11 cellular contexts compared by ENCODE assay signal in the genomic region with DNA sequence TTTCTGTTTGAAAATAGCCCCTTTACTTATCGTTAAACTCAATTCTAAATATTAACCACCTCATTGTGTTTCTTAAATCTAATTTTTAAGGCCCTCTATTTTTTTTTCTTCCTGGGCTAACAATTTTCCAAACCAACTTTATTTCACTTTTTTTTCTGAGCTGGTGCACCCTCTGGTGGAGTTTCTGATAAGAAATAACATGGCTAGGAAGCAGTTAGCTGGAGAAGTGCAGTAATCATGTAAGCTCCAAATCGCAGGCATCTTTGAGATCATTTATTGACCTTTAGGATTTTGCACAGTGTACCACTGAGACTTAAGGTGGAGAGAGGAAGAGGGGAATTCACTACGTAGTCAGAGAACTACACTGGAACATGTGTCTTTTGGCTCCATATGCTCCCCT. TPM values are rescaled to one million over a fixed set of nuclear protein-coding genes. Genes with fewer than 3 reads are reported as not detected.
DNase-seq lines count a peak whose midpoint lies in the region; FAIRE-seq and TF ChIP-seq lines count a peak whose summit lies in the region.
"Had no signal": no experiment of that assay in that cellular context is flagged by ENCODE, and none has a peak within 500 bp of the region (broad histone marks: within the 10 kb centered on the region; RNA-seq: fewer than 3 reads in every experiment).

No MANE protein-coding gene starts in this region.

- H3K9me2 ChIP-seq in GM23248 (ENCODE audit: insufficient read depth), result no peaks in the 10 kb centered on the region
- no peaks in the 10 kb centered on the region for H3K9me2 ChIP-seq in OCI-LY1 (ENCODE audit: low read depth, low read length)

- H3K9ac ChIP-seq in GM23248, result no peak overlapping the region
- no peak overlapping the region for H3K9ac ChIP-seq in OCI-LY1 (ENCODE audit: low read length)

- no peaks in the 10 kb centered on the region for H3F3A ChIP-seq in GM23248 (ENCODE audit: insufficient read depth)
- no peaks in the 10 kb centered on the region for H3F3A ChIP-seq in OCI-LY1 (ENCODE audit: insufficient read depth, low read length)

- no peaks in the 10 kb centered on the region for H3K27me3 ChIP-seq in GM23248 (replicated peaks; ENCODE audit: insufficient read depth)
- H3K27me3 ChIP-seq in OCI-LY1 (ENCODE audit: insufficient read depth, low read length), result no peaks in the 10 kb centered on the region
- H3K27me3 ChIP-seq: right atrium auricular region had no signal

- H3K4me1 ChIP-seq in GM23248 (ENCODE audit: insufficient read depth), result peaks cover 13% of the 10 kb centered on the region; the same call in 1 of the 2 replicates
- H3K4me1 ChIP-seq in OCI-LY1 (ENCODE audit: insufficient read depth, low read length, severe bottlenecking), result no peaks in the 10 kb centered on the region
- H3K4me1 ChIP-seq: right atrium auricular region had no signal

- H3K4me3 Mint-ChIP-seq in endothelial cell (ENCODE audit: unreplicated experiment), result no peak overlapping the region
- H3K4me3 Mint-ChIP-seq in mesothelial cell of epicardium, result no peak overlapping the region
- H3K4me3 Mint-ChIP-seq: activated CD4-positive, alpha-beta memory T cell treated with anti-CD3 and anti-CD28 coated beads, Interleukin-2, amount 10 ng/mL, durations not matched to agents 7 days and 5 days had no signal

- H2AFZ ChIP-seq in GM23248 (peak overlapping the region; percentile 41), OCI-LY1 (ENCODE audit: low read length) (no peak overlapping the region)

- H3K4me2 ChIP-seq in GM23248 (ENCODE audit: unreplicated experiment) (no peak overlapping the region), OCI-LY1 (ENCODE audit: low read length) (no peak overlapping the region)

- H3K27me3 Mint-ChIP-seq in endothelial cell (ENCODE audit: unreplicated experiment), result no peaks in the 10 kb centered on the region
- H3K27me3 Mint-ChIP-seq in mesothelial cell of epicardium (ENCODE audit: low read depth), result no peaks in the 10 kb centered on the region
- H3K27me3 Mint-ChIP-seq: activated CD4-positive, alpha-beta memory T cell treated with anti-CD3 and anti-CD28 coated beads, Interleukin-2, amount 10 ng/mL, durations not matched to agents 7 days and 5 days had no signal

- TF ChIP-seq CTCF in OCI-LY1 (IDR thresholded peaks at IDR 0.05; ENCODE audit: low read length), result peak; percentile 17; the same call in 1 of the 2 replicates
- peak; percentile 31 for TF ChIP-seq CTCF in endothelial cell (IDR thresholded peaks at IDR 0.05; ENCODE audit: unreplicated experiment)
- no peak for TF ChIP-seq CTCF in mesothelial cell of epicardium (IDR thresholded peaks at IDR 0.05; ENCODE audit: unreplicated experiment)

- H3K36me3 ChIP-seq in GM23248 (ENCODE audit: low read depth) (no peaks in the 10 kb centered on the region), OCI-LY1 (ENCODE audit: insufficient read depth, low read length) (no peaks in the 10 kb centered on the region)
- H3K36me3 ChIP-seq: right atrium auricular region had no signal

- no peak overlapping the region for H3K27ac ChIP-seq in GM23248
- no peak overlapping the region for H3K27ac ChIP-seq in OCI-LY1 (ENCODE audit: low read depth, low read length, poor library complexity, severe bottlenecking)
- H3K27ac ChIP-seq: right atrium auricular region had no signal

- 48 to 60% methylated on average over 3 of the region's 3 CpGs for WGBS in GM23248 (ENCODE audit: low coverage in 1 of 2, low lambda C conversion rate in 2 of 2, missing lambda C conversion rate in 2 of 2), 2 experiments

- no peak for FAIRE-seq in GM12892 (lab: Jason Lieb, UNC)

- H3K27ac Mint-ChIP-seq in endothelial cell (ENCODE audit: unreplicated experiment) (no peak overlapping the region), mesothelial cell of epicardium (no peak overlapping the region)
- H3K27ac Mint-ChIP-seq: activated CD4-positive, alpha-beta memory T cell treated with anti-CD3 and anti-CD28 coated beads, Interleukin-2, amount 10 ng/mL, durations not matched to agents 7 days and 5 days had no signal

- no peaks in the 10 kb centered on the region for H3K36me3 Mint-ChIP-seq in endothelial cell (ENCODE audit: low read depth, unreplicated experiment)
- H3K36me3 Mint-ChIP-seq in mesothelial cell of epicardium, result no peaks in the 10 kb centered on the region

- H3K9me3 Mint-ChIP-seq in endothelial cell (ENCODE audit: unreplicated experiment), result no peaks in the 10 kb centered on the region
- H3K9me3 Mint-ChIP-seq in mesothelial cell of epicardium, result peaks cover 3% of the 10 kb centered on the region
- H3K9me3 Mint-ChIP-seq: activated CD4-positive, alpha-beta memory T cell treated with anti-CD3 and anti-CD28 coated beads, Interleukin-2, amount 10 ng/mL, durations not matched to agents 7 days and 5 days had no signal

- H3K4me3 ChIP-seq in GM23248 (no peak overlapping the region), OCI-LY1 (ENCODE audit: low read depth, low read length, poor library complexity, severe bottlenecking) (no peak overlapping the region)
- H3K4me3 ChIP-seq: right atrium auricular region had no signal

- no peaks in the 10 kb centered on the region for H3K9me3 ChIP-seq in GM23248 (ENCODE audit: low read depth)
- H3K9me3 ChIP-seq in OCI-LY1 (ENCODE audit: low read length), result no peaks in the 10 kb centered on the region
- H3K9me3 ChIP-seq: right atrium auricular region had no signal

- peaks cover 29% of the 10 kb centered on the region for H3K4me1 Mint-ChIP-seq in endothelial cell (ENCODE audit: unreplicated experiment)
- peaks cover 19% of the 10 kb centered on the region for H3K4me1 Mint-ChIP-seq in mesothelial cell of epicardium

- H3K79me2 ChIP-seq in GM23248 (ENCODE audit: insufficient read depth) (no peaks in the 10 kb centered on the region), OCI-LY1 (ENCODE audit: insufficient read depth, low read length) (no peaks in the 10 kb centered on the region)

- peak; percentile 59 for DNase-seq in GM23248
- DNase-seq in endothelial cell (ENCODE audit: low spot score), result no peak
- peak; percentile 41 for DNase-seq in renal cortical epithelial cell (ENCODE audit: low read depth)
- no peak for DNase-seq in mesothelial cell of epicardium (ENCODE audit: low spot score in 2 of 2, unreplicated experiment in 2 of 2)
- no peak for DNase-seq in NCI-H345 treated with DMSO at 0.1 percent for 48 hours (lab: John Stamatoyannopoulos, UW; ENCODE audit: unreplicated experiment)
- no peak for DNase-seq in COLO668 (lab: John Stamatoyannopoulos, UW; ENCODE audit: unreplicated experiment)
- DNase-seq in GM12892 (ENCODE audit: insufficient read length), result no peak
- DNase-seq: activated CD4-positive, alpha-beta memory T cell treated with anti-CD3 and anti-CD28 coated beads, Interleukin-2, amount 10 ng/mL, durations not matched to agents 7 days and 5 days; caudate nucleus had no signal

- H4K20me1 ChIP-seq in GM23248 (ENCODE audit: insufficient read depth), result no peaks in the 10 kb centered on the region
- H4K20me1 ChIP-seq in OCI-LY1 (ENCODE audit: insufficient read depth, low read length), result no peaks in the 10 kb centered on the region

- in situ Hi-C loops in GM23248 (cut with MboI), result loop anchor here (25.0 kb wide), 1 partner anchor 481 kb away; no protein-coding TSS in a partner anchor

- TF ChIP-seq POLR2A in GM12892 (IDR thresholded peaks at IDR 0.05; ENCODE audit: low read depth, low read length), result no peak

RNA-seq across cellular contexts. Expression of a gene that starts 6.4 kb away (rescaled TPM):
- total RNA-seq in GM23248 (2014; rRNA removed; shearing (Covaris generic)), result not detected in 2 replicates
- polyA plus RNA-seq in GM23248 (2016; fragmentation: Nextera tagmentation; extraction: Ambion mirVana), result not detected in 2 replicates
- total RNA-seq in endothelial cell (ENCODE audit: unreplicated experiment) (not detected), renal cortical epithelial cell (not detected in 2 replicates), mesothelial cell of epicardium (not detected in 3 replicates)
- not detected for polyA plus RNA-seq in GM12892 (2012; ENCODE audit: missing spikeins)
- total RNA-seq: activated CD4-positive, alpha-beta memory T cell treated with anti-CD3 and anti-CD28 coated beads, Interleukin-2, amount 10 ng/mL, durations not matched to agents 7 days and 5 days; right atrium auricular region had no signal

RNA-seq across cellular contexts. Expression of a gene that starts 55.3 kb away (rescaled TPM):
- total RNA-seq in GM23248 (2014; rRNA removed; shearing (Covaris generic)), result 0.11 TPM in 1 of 2 replicates, not detected in the other
- polyA plus RNA-seq in GM23248 (2016; fragmentation: Nextera tagmentation; extraction: Ambion mirVana), result not detected in 2 replicates
- total RNA-seq in endothelial cell (ENCODE audit: unreplicated experiment), result not detected
- total RNA-seq in renal cortical epithelial cell, result 30.2 and 41.8 TPM in 2 replicates
- 0.07 to 0.20 TPM (median 0.11 TPM) in 3 replicates for total RNA-seq in mesothelial cell of epicardium
- polyA plus RNA-seq in GM12892 (2012; ENCODE audit: missing spikeins), result 3.3 TPM
- total RNA-seq: activated CD4-positive, alpha-beta memory T cell treated with anti-CD3 and anti-CD28 coated beads, Interleukin-2, amount 10 ng/mL, durations not matched to agents 7 days and 5 days had no signal

Comparison
In these comparisons a context has a peak if more than half of its experiments do, and no peak if none do; other contexts are left out.
1. DNase-seq: peak in GM23248 (single experiment) and renal cortical epithelial cell (single experiment); none in endothelial cell (single experiment), mesothelial cell of epicardium (0 of 2), NCI-H345 treated with DMSO at 0.1 percent for 48 hours (single experiment), COLO668 (single experiment) and GM12892 (single experiment).
2. RNA of a gene that starts 55.3 kb away (total RNA-seq): 30.2 to 41.8 TPM in renal cortical epithelial cell; 0.07 to 0.20 TPM in mesothelial cell of epicardium, 0.11 TPM in GM23248 and not detected in endothelial cell (single experiment); every median in the first group is over 10 times any median in the second.